1 cellular context compared by ENCODE assay signal in genomic region chr22:25208743-25209505, GRCh38.
TF ChIP-seq lines count a peak whose summit lies in the region.

No MANE protein-coding gene starts in this region.

TF ChIP-seq in HepG2, 621 proteins besides CTCF, POLR2A, EP300 and RAD21:
- TF ChIP-seq DMTF1 (CRISPR knock-in tag; IDR thresholded peaks at IDR 0.05): no peak
- TF ChIP-seq ZNF276 (CRISPR knock-in tag; IDR thresholded peaks at IDR 0.05; ENCODE audit: low read depth): no peak
- no peak for TF ChIP-seq ZNF512B (CRISPR knock-in tag; IDR thresholded peaks at IDR 0.05; ENCODE audit: borderline replicate concordance)
- TF ChIP-seq JDP2 (CRISPR knock-in tag; IDR thresholded peaks at IDR 0.05; ENCODE audit: borderline replicate concordance): no peak
- no peak for TF ChIP-seq ZBTB25 (CRISPR knock-in tag; IDR thresholded peaks at IDR 0.05)
- peak; percentile 70; the same call in 1 of the 2 replicates for TF ChIP-seq ZNF121 (CRISPR knock-in tag; IDR thresholded peaks at IDR 0.05)
- no peak for TF ChIP-seq ZNF280B (CRISPR knock-in tag; IDR thresholded peaks at IDR 0.05; ENCODE audit: borderline replicate concordance)
- TF ChIP-seq FOXP4 (CRISPR knock-in tag; IDR thresholded peaks at IDR 0.05): no peak
- TF ChIP-seq ESRRA (CRISPR knock-in tag; IDR thresholded peaks at IDR 0.05; ENCODE audit: low read depth): no peak
- no peak for TF ChIP-seq PITX1 (CRISPR knock-in tag; IDR thresholded peaks at IDR 0.05)
- TF ChIP-seq STAG1 (CRISPR knock-in tag; IDR thresholded peaks at IDR 0.05): peak; percentile 47
- TF ChIP-seq ONECUT2 (CRISPR knock-in tag; IDR thresholded peaks at IDR 0.05): no peak
- no peak for TF ChIP-seq GRHL1 (CRISPR knock-in tag; conservative IDR thresholded peaks at IDR 0.05)
- TF ChIP-seq KDM4B (CRISPR knock-in tag; IDR thresholded peaks at IDR 0.05): no peak
- TF ChIP-seq MEIS1 (CRISPR knock-in tag; IDR thresholded peaks at IDR 0.05; ENCODE audit: borderline replicate concordance): no peak
- no peak for TF ChIP-seq THAP8 (CRISPR knock-in tag; IDR thresholded peaks at IDR 0.05; ENCODE audit: borderline replicate concordance)
- 0 out of 2 replicates have a peak, but pooled peaks have one; percentile 26 for TF ChIP-seq ZMYM2 (CRISPR knock-in tag; IDR thresholded peaks at IDR 0.05)
- no peak for TF ChIP-seq NFE2L1 (CRISPR knock-in tag; IDR thresholded peaks at IDR 0.05; ENCODE audit: borderline replicate concordance)
- no peak for TF ChIP-seq ZNF557 (CRISPR knock-in tag; IDR thresholded peaks at IDR 0.05)
- TF ChIP-seq SRSF9 (IDR thresholded peaks at IDR 0.05; ENCODE audit: borderline replicate concordance, insufficient read depth, low read depth, low read length, poor library complexity, severe bottlenecking): no peak
- no peak for TF ChIP-seq ZBTB43 (CRISPR knock-in tag; conservative IDR thresholded peaks at IDR 0.05)
- TF ChIP-seq FOXP1 (IDR thresholded peaks at IDR 0.05): no peak
- 0 out of 2 replicates have a peak, but pooled peaks have one; percentile 5 for TF ChIP-seq FOXP1 (CRISPR knock-in tag; IDR thresholded peaks at IDR 0.05)
- no peak for TF ChIP-seq ZNF17 (CRISPR knock-in tag; IDR thresholded peaks at IDR 0.05)
- TF ChIP-seq ZMAT3 (CRISPR knock-in tag; conservative IDR thresholded peaks at IDR 0.05): no peak
- no peak for TF ChIP-seq MXD4 (CRISPR knock-in tag; IDR thresholded peaks at IDR 0.05)
- TF ChIP-seq ZBTB46 (CRISPR knock-in tag; IDR thresholded peaks at IDR 0.05; ENCODE audit: borderline replicate concordance): no peak
- TF ChIP-seq CEBPB (IDR thresholded peaks at IDR 0.05; ENCODE audit: borderline replicate concordance, low read depth, low read length): peak; percentile 49; the same call in 1 of the 2 replicates
- no peak for TF ChIP-seq ZNF251 (CRISPR knock-in tag; IDR thresholded peaks at IDR 0.05)
- TF ChIP-seq SMAD3 (CRISPR knock-in tag; IDR thresholded peaks at IDR 0.05): no peak
- TF ChIP-seq ZNF513 (CRISPR knock-in tag; conservative IDR thresholded peaks at IDR 0.05): no peak
- no peak for TF ChIP-seq ZXDC (CRISPR knock-in tag; IDR thresholded peaks at IDR 0.05)
- peak; percentile 12; the same call in 1 of the 2 replicates for TF ChIP-seq KDM5B (CRISPR knock-in tag; IDR thresholded peaks at IDR 0.05; ENCODE audit: borderline replicate concordance)
- no peak for TF ChIP-seq RBFOX2 (IDR thresholded peaks at IDR 0.05; ENCODE audit: low read depth, low read length)
